Comparison of ENCODE assay signal across 1 cellular context in genomic region chr10:43574035-43574892, GRCh38.
A peak's percentile ranks its signal among the peaks of the same experiment; 100 is the strongest.
TF ChIP-seq lines count a peak whose summit lies in the region.

Gene ZNF239 (minus strand): TSS chr10:43574616. CDS start chr10:43558079, 16,537 bp downstream.

TF ChIP-seq in GM12878, 131 proteins besides CTCF, POLR2A, EP300 and RAD21 (continued from another document):
- TF ChIP-seq NFXL1 (IDR thresholded peaks at IDR 0.05; ENCODE audit: borderline replicate concordance), result no peak
- no peak for TF ChIP-seq FOS (IDR thresholded peaks at IDR 0.05; ENCODE audit: borderline replicate concordance, extremely low read depth, insufficient read length)
- no peak for TF ChIP-seq ETV6 (conservative IDR thresholded peaks at IDR 0.05 in 1 of 2, IDR thresholded peaks at IDR 0.05 in 1 of 2; ENCODE audit: borderline replicate concordance in 1 of 2, low read depth in 1 of 2)
- TF ChIP-seq TCF3 (IDR thresholded peaks at IDR 0.05; ENCODE audit: borderline replicate concordance, insufficient read depth, low read depth, low read length), result no peak
- TF ChIP-seq CREM (IDR thresholded peaks at IDR 0.05; ENCODE audit: low read depth), result 0 out of 2 replicates have a peak, but pooled peaks have one; percentile 28
- no peak for TF ChIP-seq EGR1 (IDR thresholded peaks at IDR 0.05; ENCODE audit: borderline replicate concordance in 1 of 2, low read depth in 2 of 2, low read length in 2 of 2)
- no peak for TF ChIP-seq ASH2L (IDR thresholded peaks at IDR 0.05; ENCODE audit: borderline replicate concordance, low read depth)
- TF ChIP-seq PBX3 (IDR thresholded peaks at IDR 0.05; ENCODE audit: insufficient replicate concordance, low read depth, low read length), result no peak
- TF ChIP-seq CBX3 (IDR thresholded peaks at IDR 0.05; ENCODE audit: borderline replicate concordance, low read depth), result no peak
- no peak for TF ChIP-seq ATF2 (IDR thresholded peaks at IDR 0.05; ENCODE audit: low read length)
- no peak for TF ChIP-seq KAT2A (conservative IDR thresholded peaks at IDR 0.05; ENCODE audit: control insufficient read depth, low read depth, low read length)
- no peak for TF ChIP-seq SMC3 (IDR thresholded peaks at IDR 0.05; ENCODE audit: borderline replicate concordance, low read length)
- no peak for TF ChIP-seq TAF1 (IDR thresholded peaks at IDR 0.05; ENCODE audit: borderline replicate concordance, low read depth, low read length)
- TF ChIP-seq SMAD5 (IDR thresholded peaks at IDR 0.05; ENCODE audit: low read depth), result no peak
- no peak for TF ChIP-seq NFYA (IDR thresholded peaks at IDR 0.05; ENCODE audit: borderline replicate concordance, low read depth, low read length)
- TF ChIP-seq RB1 (IDR thresholded peaks at IDR 0.05; ENCODE audit: borderline replicate concordance), result no peak
- no peak for TF ChIP-seq HSF1 (IDR thresholded peaks at IDR 0.05; ENCODE audit: low read depth, low read length)
- no peak for TF ChIP-seq HDAC6 (IDR thresholded peaks at IDR 0.05; ENCODE audit: unreplicated experiment)
- TF ChIP-seq POLR2AphosphoS5 (IDR thresholded peaks at IDR 0.05; ENCODE audit: low read length), result no peak
- no peak for TF ChIP-seq CUX1 (IDR thresholded peaks at IDR 0.05; ENCODE audit: insufficient replicate concordance, low read depth, low read length)
- TF ChIP-seq ZBTB4 (CRISPR knock-in tag; IDR thresholded peaks at IDR 0.05), result no peak
- no peak for TF ChIP-seq ATF7 (IDR thresholded peaks at IDR 0.05; ENCODE audit: low read depth)
- TF ChIP-seq ZNF24 (IDR thresholded peaks at IDR 0.05), result no peak
- TF ChIP-seq PAX5 (IDR thresholded peaks at IDR 0.05; ENCODE audit: borderline replicate concordance, low read depth, low read length), result no peak
- no peak for TF ChIP-seq BRCA1 (IDR thresholded peaks at IDR 0.05; ENCODE audit: low read depth, low read length)
- no peak for TF ChIP-seq RFX5 (IDR thresholded peaks at IDR 0.05; ENCODE audit: low read depth, low read length)
- no peak for TF ChIP-seq ZBED1 (IDR thresholded peaks at IDR 0.05; ENCODE audit: borderline replicate concordance)
- TF ChIP-seq ZNF687 (IDR thresholded peaks at IDR 0.05), result 0 out of 2 replicates have a peak, but pooled peaks have one; percentile 50
- no peak for TF ChIP-seq CBFB (IDR thresholded peaks at IDR 0.05; ENCODE audit: low read depth)
- TF ChIP-seq USF1 (IDR thresholded peaks at IDR 0.05; ENCODE audit: borderline replicate concordance, extremely low read length, insufficient read depth, low read depth, low read length), result peak; percentile 15
- TF ChIP-seq SRF (IDR thresholded peaks at IDR 0.05; ENCODE audit: low read depth in 2 of 2, low read length in 2 of 2), result no peak
- TF ChIP-seq BCL3 (IDR thresholded peaks at IDR 0.05; ENCODE audit: borderline replicate concordance, insufficient read depth, low read depth, low read length, poor library complexity, severe bottlenecking), result no peak
- TF ChIP-seq PKNOX1 (IDR thresholded peaks at IDR 0.05), result no peak
